In genomic region chr1:39017266-39017665, GRCh38 we compare ENCODE assay signal across 23 cellular contexts. TPM values are rescaled to one million over a fixed set of nuclear protein-coding genes. Genes with fewer than 3 reads are reported as not detected.
DNase-seq lines count a peak whose midpoint lies in the region; ATAC-seq, FAIRE-seq and TF ChIP-seq lines count a peak whose summit lies in the region.
"Had no signal": no experiment of that assay in that cellular context is flagged by ENCODE, and none has a peak within 500 bp of the region (broad histone marks: within the 10 kb centered on the region; RNA-seq: fewer than 3 reads in every experiment).

No MANE protein-coding gene starts in this region.

- no peak overlapping the region for H3K4me3 ChIP-seq in HEK293 (ENCODE audit: low read depth, low read length)
- H3K4me3 ChIP-seq: HAP-1 had no signal

- FAIRE-seq in urothelium cell line (lab: Jason Lieb, UNC), result no peak
- FAIRE-seq: G401.6 had no signal

- H3K27me3 Mint-ChIP-seq in WTC11 (ENCODE audit: low read depth), result no peaks in the 10 kb centered on the region

- POLR2A ChIA-PET in HEK293 (lab: Yijun Ruan, JAX) (interaction anchor here (1.0 to 1.1 kb wide), 2 partner anchors 9 to 14 kb away, joined by 3 to 4 read pairs; partner anchors contain the start of gene NDUFS5), WTC11 (lab: Charles Lee) (interaction anchor here (2.1 to 3.2 kb wide), 2 partner anchors 9 to 10 kb away, joined by 7 to 15 read pairs; partner anchors contain the start of gene NDUFS5)

- H3K36me3 ChIP-seq in HEK293 (ENCODE audit: control insufficient read depth in 2 of 2, insufficient read depth in 1 of 2, low read length in 2 of 2), result peaks cover 0 to 8% of the 10 kb centered on the region in 2 experiments; a peak in 1 of 3 replicates
- H3K36me3 ChIP-seq: HAP-1 had no signal

- peaks cover 7% of the 10 kb centered on the region for H3K36me3 Mint-ChIP-seq in WTC11

- peaks cover 22% of the 10 kb centered on the region for H3K4me1 Mint-ChIP-seq in WTC11

- no peak overlapping the region for H3K4me3 Mint-ChIP-seq in WTC11
- H3K4me3 Mint-ChIP-seq: CD8-positive, alpha-beta T cell had no signal

- no peaks in the 10 kb centered on the region for H3K9me3 Mint-ChIP-seq in WTC11
- H3K9me3 Mint-ChIP-seq: CD8-positive, alpha-beta T cell had no signal

- CTCF ChIA-PET in HEK293 (lab: Yijun Ruan, JAX) (no interaction called here), WTC11 (lab: Charles Lee) (interaction anchor here (1.1 kb wide), 1 partner anchor 75 kb away, joined by 4 read pairs; no protein-coding TSS in a partner anchor)

- ATAC-seq in WTC11 (no peak), GM21576 (IDR thresholded peaks at IDR 0.05; ENCODE audit: unreplicated experiment) (no peak), GM21717 (IDR thresholded peaks at IDR 0.05; ENCODE audit: unreplicated experiment) (no peak)
- ATAC-seq: CD8-positive, alpha-beta T cell had no signal

- no peak overlapping the region for H3K27ac ChIP-seq in HEK293 (ENCODE audit: extremely low read depth, low read depth, low read length)
- H3K27ac ChIP-seq: C4-2B had no signal

- intact Hi-C loops in head of caudate nucleus (cut with DNase I), result no loop called here

- no peak for TF ChIP-seq CTCF in HEK293 (tag by site-specific recombination; IDR thresholded peaks at IDR 0.05)
- TF ChIP-seq CTCF in WTC11 (IDR thresholded peaks at IDR 0.05), result no peak

- H3K9me3 ChIP-seq in HEK293 (ENCODE audit: control insufficient read depth, insufficient read depth, low read depth, low read length), result no peaks in the 10 kb centered on the region
- H3K9me3 ChIP-seq: Caco-2, HAP-1, SK-N-SH had no signal

- no peak for DNase-seq in WTC11 (ENCODE audit: low spot score)
- peak in 31 of 42 donors; percentile 13 to 80 (median 53) for DNase-seq in head of caudate nucleus
- DNase-seq in effector CD4-positive, alpha-beta T cell, result no peak
- DNase-seq in urothelium cell line (ENCODE audit: low spot score), result no peak
- DNase-seq: CD8-positive, alpha-beta T cell; Kasumi-1; NCI-H1092 treated with DMSO at 0.1 percent for 48 hours; NCI-H146; NCI-H1930; NCI-H2107; NCI-H446; NCI-H524 treated with DMSO at 0.1 percent for 48 hours; NCI-H82; NK-92 treated with Interleukin-12 subunit alpha and Interleukin-12 subunit beta, amount 100 ng/mL, for 24 hours; SK-N-SH; SW 1271 had no signal

- H3K27ac Mint-ChIP-seq in WTC11, result peak overlapping the region; percentile 81
- H3K27ac Mint-ChIP-seq: CD8-positive, alpha-beta T cell had no signal

- no peaks in the 10 kb centered on the region for H3K4me1 ChIP-seq in HEK293 (ENCODE audit: control insufficient read depth, insufficient read depth, low read length)
- H3K4me1 ChIP-seq: Caco-2, HAP-1 had no signal

TF ChIP-seq in HEK293, 187 proteins besides CTCF, POLR2A, EP300 and RAD21:
- TF ChIP-seq KLF9 (tag by site-specific recombination; IDR thresholded peaks at IDR 0.05; ENCODE audit: low read depth), result no peak
- TF ChIP-seq EGR2 (tag by site-specific recombination; IDR thresholded peaks at IDR 0.05; ENCODE audit: low read depth), result peak; percentile 37; the same call in 1 of the 2 replicates

TF ChIP-seq in WTC11, 78 proteins besides CTCF, POLR2A, EP300 and RAD21 (continues in another document):
- TF ChIP-seq ATF2 (CRISPR knock-in tag; IDR thresholded peaks at IDR 0.05; ENCODE audit: borderline replicate concordance, low read depth), result no peak
- no peak for TF ChIP-seq OVOL2 (CRISPR knock-in tag; IDR thresholded peaks at IDR 0.05; ENCODE audit: borderline replicate concordance)
- TF ChIP-seq PREB (CRISPR knock-in tag; IDR thresholded peaks at IDR 0.05; ENCODE audit: borderline replicate concordance), result no peak
- TF ChIP-seq FOXK1 (CRISPR knock-in tag; IDR thresholded peaks at IDR 0.05), result no peak
- TF ChIP-seq RORB (CRISPR knock-in tag; IDR thresholded peaks at IDR 0.05), result no peak
- no peak for TF ChIP-seq ZNF532 (CRISPR knock-in tag; IDR thresholded peaks at IDR 0.05; ENCODE audit: borderline replicate concordance)
- TF ChIP-seq PRDM15 (CRISPR knock-in tag; IDR thresholded peaks at IDR 0.05), result no peak
- no peak for TF ChIP-seq TCF7 (CRISPR knock-in tag; IDR thresholded peaks at IDR 0.05; ENCODE audit: low read depth)
- TF ChIP-seq IRF2 (CRISPR knock-in tag; IDR thresholded peaks at IDR 0.05; ENCODE audit: borderline replicate concordance, low read depth), result no peak
- no peak for TF ChIP-seq SOX15 (CRISPR knock-in tag; IDR thresholded peaks at IDR 0.05)
- no peak for TF ChIP-seq MAX (CRISPR knock-in tag; IDR thresholded peaks at IDR 0.05)
- no peak for TF ChIP-seq ZNF416 (CRISPR knock-in tag; IDR thresholded peaks at IDR 0.05)
- no peak for TF ChIP-seq NR1H2 (CRISPR knock-in tag; IDR thresholded peaks at IDR 0.05)

RNA-seq across cellular contexts. Expression of gene NDUFS5, which starts 8.9 kb away (rescaled TPM):
- total RNA-seq in WTC11 (2021), result 402 to 430 TPM (median 414 TPM) in 3 replicates

RNA-seq across cellular contexts. Expression of gene AKIRIN1, which starts 26.2 kb away (rescaled TPM):
- 183 to 214 TPM (median 212 TPM) in 3 replicates for total RNA-seq in WTC11 (2021)

Comparison
In these comparisons a context has a peak if more than half of its experiments do, and no peak if none do; other contexts are left out.
1. DNase-seq: peak in head of caudate nucleus (31 of 42); none in WTC11 (single experiment), effector CD4-positive, alpha-beta T cell (single experiment) and urothelium cell line (single experiment).